ENCODE assay signal across 8 cellular contexts in genomic region chr12:56223571-56224101, GRCh38. TPM values are rescaled to one million over a fixed set of nuclear protein-coding genes. Genes with fewer than 3 reads are reported as not detected.
A peak's percentile ranks its signal among the peaks of the same experiment; 100 is the strongest.
DNase-seq lines count a peak whose midpoint lies in the region; ATAC-seq and TF ChIP-seq lines count a peak whose summit lies in the region.

No MANE protein-coding gene starts in this region.

- no peak for TF ChIP-seq CTCF in CD4-positive, alpha-beta T cell (IDR thresholded peaks at IDR 0.05)

- no peak overlapping the region for H4K91ac ChIP-seq in neuronal stem cell (ENCODE audit: low read depth, low read length, poor library complexity)

- H3K14ac ChIP-seq in neuronal stem cell (ENCODE audit: low read length) = no peak overlapping the region

- peaks cover 4 to 20% of the 10 kb centered on the region in 2 donors for H3K36me3 ChIP-seq in neuronal stem cell (replicated peaks in 1 of 2; ENCODE audit: control insufficient read depth in 2 of 2, insufficient read depth in 2 of 2, low read length in 2 of 2)

- DNase-seq in CD4-positive, alpha-beta T cell = no peak
- DNase-seq in NAMALWA (ENCODE audit: low spot score) (peak; percentile 32), neuronal stem cell (ENCODE audit: low spot score) (no peak), NCI-H2171 treated with DMSO at 0.1 percent for 48 hours (lab: John Stamatoyannopoulos, UW) (no peak), globus pallidus (ENCODE audit: low spot score) (no peak)
- DNase-seq in effector memory CD8-positive, alpha-beta T cell = no peak

- H3K27me3 ChIP-seq in CD4-positive, alpha-beta T cell (ENCODE audit: control insufficient read depth, insufficient read depth, low read length) = no peaks in the 10 kb centered on the region
- H3K27me3 ChIP-seq in neuronal stem cell (ENCODE audit: control insufficient read depth in 3 of 3, insufficient read depth in 3 of 3, low read depth in 1 of 3, low read length in 3 of 3) = no peaks in the 10 kb centered on the region

- no peak overlapping the region for H2BK5ac ChIP-seq in neuronal stem cell (ENCODE audit: low read length)

- no peak overlapping the region for H3K23ac ChIP-seq in neuronal stem cell (ENCODE audit: low read depth, low read length, poor library complexity)

- H4K8ac ChIP-seq in neuronal stem cell (ENCODE audit: low read depth, low read length) = no peak overlapping the region

- H3K4me2 ChIP-seq in neuronal stem cell (ENCODE audit: insufficient read depth, low read length, poor library complexity, severe bottlenecking) = no peak overlapping the region

- H3K4me1 Mint-ChIP-seq in CD4-positive, alpha-beta T cell (ENCODE audit: low read depth) = peaks cover 48% of the 10 kb centered on the region
- H3K4me1 Mint-ChIP-seq in effector memory CD8-positive, alpha-beta T cell (ENCODE audit: low read depth in 2 of 2) = peaks cover 42 to 50% of the 10 kb centered on the region in 2 donors

- H3K27ac Mint-ChIP-seq in CD4-positive, alpha-beta T cell = peak overlapping the region; percentile 100
- peak overlapping the region; percentile 100 for H3K27ac Mint-ChIP-seq in effector memory CD8-positive, alpha-beta T cell

- H2BK15ac ChIP-seq in neuronal stem cell (ENCODE audit: low read length) = no peak overlapping the region

- H3K36me3 Mint-ChIP-seq in CD4-positive, alpha-beta T cell (ENCODE audit: low read depth) = peaks cover 21% of the 10 kb centered on the region
- H3K36me3 Mint-ChIP-seq in effector memory CD8-positive, alpha-beta T cell (ENCODE audit: insufficient read depth) = peaks cover 24% of the 10 kb centered on the region

- H2AK5ac ChIP-seq in neuronal stem cell (ENCODE audit: low read depth, low read length) = no peak overlapping the region

- no peaks in the 10 kb centered on the region for H3K27me3 Mint-ChIP-seq in CD4-positive, alpha-beta T cell
- H3K27me3 Mint-ChIP-seq in effector memory CD8-positive, alpha-beta T cell = no peaks in the 10 kb centered on the region

- no peak overlapping the region for H2BK12ac ChIP-seq in neuronal stem cell (ENCODE audit: low read length)

- H3K4me3 ChIP-seq in neuronal stem cell (ENCODE audit: low read length in 2 of 2) = peak overlapping the region in 1 of 2 donors; percentile 24

- H3K18ac ChIP-seq in neuronal stem cell (ENCODE audit: low read length) = no peak overlapping the region

- no peak overlapping the region for H2BK120ac ChIP-seq in neuronal stem cell (ENCODE audit: low read depth, low read length)

- peaks cover 7% of the 10 kb centered on the region for H3K79me1 ChIP-seq in neuronal stem cell (ENCODE audit: low read depth, low read length)

- no peak for ATAC-seq in CD4-positive, alpha-beta T cell (ENCODE audit: poor library complexity)
- no peak for ATAC-seq in effector memory CD8-positive, alpha-beta T cell (replicated peaks)
- ATAC-seq in GM21447 (IDR thresholded peaks at IDR 0.05; ENCODE audit: unreplicated experiment) = no peak
- no peak for ATAC-seq in HG03025 (IDR thresholded peaks at IDR 0.05; ENCODE audit: low FRiP score, unreplicated experiment)

- H3K4me3 Mint-ChIP-seq in CD4-positive, alpha-beta T cell = peak overlapping the region; percentile 98
- H3K4me3 Mint-ChIP-seq in effector memory CD8-positive, alpha-beta T cell = peak overlapping the region; percentile 99 to 100

- H3K9me3 Mint-ChIP-seq in CD4-positive, alpha-beta T cell = no peaks in the 10 kb centered on the region
- no peaks in the 10 kb centered on the region for H3K9me3 Mint-ChIP-seq in effector memory CD8-positive, alpha-beta T cell

- H3K27ac ChIP-seq in CD4-positive, alpha-beta T cell (ENCODE audit: low read depth, low read length) = peak overlapping the region; percentile 60
- H3K27ac ChIP-seq in neuronal stem cell (replicated peaks; ENCODE audit: low read length) = peak overlapping the region; percentile 81

- H2AFZ ChIP-seq in neuronal stem cell (ENCODE audit: low read length) = peak overlapping the region; percentile 85

- H3K4ac ChIP-seq in neuronal stem cell (ENCODE audit: low read length) = no peak overlapping the region

- POLR2A ChIA-PET in CD4-positive, alpha-beta T cell (lab: Charles Lee) = interaction anchor here (4.1 kb wide), 1 partner anchor 105 kb away, joined by 62 read pairs; the partner anchor contains the start of gene ZC3H10

- WGBS in neuronal stem cell (ENCODE audit: extremely low coverage in 2 of 2, insufficient read length in 2 of 2, insufficient replicate concordance in 1 of 2), 2 donors = no CpG with 5 or more reads among the region's 15 CpGs

- CTCF ChIA-PET in CD4-positive, alpha-beta T cell (lab: Charles Lee) = interaction anchor here (0.7 to 4.8 kb wide), 5 partner anchors 18 to 267 kb away, joined by 3 to 31 read pairs (median 15); partner anchors contain the start of gene SMARCC2

- intact Hi-C loops in CD4-positive, alpha-beta T cell (cut with DNase I, micrococcal nuclease) = loop anchor here (1.0 to 10.0 kb wide), 7 partner anchors 30 to 485 kb away; partner anchors contain the start of genes ANKRD52 (in 1 of the 2) and RPS26 (in 1 of the 2)

- H3K9me3 ChIP-seq in CD4-positive, alpha-beta T cell (ENCODE audit: control insufficient read depth, low read length) = no peaks in the 10 kb centered on the region
- no peaks in the 10 kb centered on the region for H3K9me3 ChIP-seq in neuronal stem cell (replicated peaks in 1 of 2; ENCODE audit: control insufficient read depth in 2 of 2, insufficient read depth in 1 of 2, low read depth in 1 of 2, low read length in 2 of 2)

- no peak overlapping the region for H3K9ac ChIP-seq in neuronal stem cell (ENCODE audit: low read depth, low read length, poor library complexity)

- H3K4me1 ChIP-seq in neuronal stem cell (ENCODE audit: control insufficient read depth in 2 of 2, insufficient read depth in 1 of 2, low read depth in 1 of 2, low read length in 2 of 2) = peaks cover 2 to 13% of the 10 kb centered on the region in 2 donors

RNA-seq across cellular contexts. Expression of gene NABP2, which starts 0.5 kb away (rescaled TPM):
- 1 to 10 TPM; 7.6 to 9.1 TPM for total RNA-seq in CD4-positive, alpha-beta T cell
- 28.0 TPM for polyA plus RNA-seq in neuronal stem cell (2013, experiment 1 of 2)
- polyA plus RNA-seq in neuronal stem cell (2013, experiment 2 of 2) = 28.1 TPM

RNA-seq across cellular contexts. Expression of gene RNF41, which starts 1.9 kb away (rescaled TPM):
- 10 to 100 TPM; 28.0 to 32.4 TPM for total RNA-seq in CD4-positive, alpha-beta T cell
- polyA plus RNA-seq in neuronal stem cell (2013, experiment 1 of 2) = 39.8 TPM
- 39.4 TPM for polyA plus RNA-seq in neuronal stem cell (2013, experiment 2 of 2)

RNA-seq across cellular contexts. Expression of gene SLC39A5, which starts 6.2 kb away (rescaled TPM):
- total RNA-seq in CD4-positive, alpha-beta T cell = under 1 TPM in 1 of 2 experiments, not detected in 1; 0.33 TPM
- polyA plus RNA-seq in neuronal stem cell (2013, experiment 1 of 2) = 0.13 TPM
- 0.22 TPM for polyA plus RNA-seq in neuronal stem cell (2013, experiment 2 of 2)

RNA-seq across cellular contexts. Expression of gene SMARCC2, which starts 34.4 kb away (rescaled TPM):
- total RNA-seq in CD4-positive, alpha-beta T cell = 100 to 1,000 TPM; 104 to 109 TPM
- polyA plus RNA-seq in neuronal stem cell (2013, experiment 1 of 2) = 69.4 TPM
- 66.2 TPM for polyA plus RNA-seq in neuronal stem cell (2013, experiment 2 of 2)

RNA-seq across cellular contexts. Expression of gene ANKRD52, which starts 34.5 kb away (rescaled TPM):
- 10 to 100 TPM; 23.9 to 30.8 TPM for total RNA-seq in CD4-positive, alpha-beta T cell
- 17.4 TPM for polyA plus RNA-seq in neuronal stem cell (2013, experiment 1 of 2)
- polyA plus RNA-seq in neuronal stem cell (2013, experiment 2 of 2) = 17.5 TPM
